11 cellular contexts compared by ENCODE assay signal in the genomic region with DNA sequence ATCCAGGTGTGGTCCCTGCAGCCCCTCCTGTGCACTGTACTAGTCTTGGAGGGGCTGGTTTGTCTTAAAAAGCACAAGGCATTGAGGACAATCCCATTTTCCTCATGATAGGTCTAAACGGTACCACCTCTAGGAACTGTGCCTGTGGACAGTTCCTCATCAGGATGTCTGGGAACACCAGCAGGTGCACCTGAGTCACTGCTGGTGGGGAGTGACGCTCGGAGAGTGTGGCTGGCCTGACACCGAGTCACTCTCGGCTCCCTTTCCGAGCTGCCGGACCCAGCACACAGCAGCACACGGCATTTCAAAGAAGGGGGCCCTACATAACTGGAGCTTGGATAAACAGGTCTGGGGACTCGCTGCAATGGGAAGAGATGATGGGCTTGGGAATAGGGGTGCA.
"Had no signal": no experiment of that assay in that cellular context is flagged by ENCODE, and none has a peak within 500 bp of the region (broad histone marks: within the 10 kb centered on the region; RNA-seq: fewer than 3 reads in every experiment).

No MANE protein-coding gene starts in this region.

- H3K27ac ChIP-seq: ovary had no signal

- H3K4me1 Mint-ChIP-seq: activated CD4-positive, alpha-beta T cell treated with anti-CD3 and anti-CD28 coated beads, Interleukin-2, amount 10 ng/mL, durations not matched to agents 7 days and 5 days; activated naive CD4-positive, alpha-beta T cell treated with anti-CD3 and anti-CD28 coated beads, Interleukin-2, amount 50 U/mL, for 24 hours; stimulated activated effector memory CD8-positive, alpha-beta T cell treated with anti-CD3 and anti-CD28 coated beads, Interleukin-12 subunit alpha, Interleukin-12 subunit beta, amount 100 ng/mL, for 72 hours had no signal

- DNase-seq: activated CD4-positive, alpha-beta T cell treated with anti-CD3 and anti-CD28 coated beads, Interleukin-2, amount 10 ng/mL, durations not matched to agents 7 days and 5 days; activated CD4-positive, CD25-positive, alpha-beta regulatory T cell; amniotic stem cell; caudate nucleus; foreskin fibroblast; ovary; stimulated activated CD4-positive, alpha-beta T cell treated with anti-CD3 and anti-CD28 coated beads, Interleukin-1b, Interleukin-23, amount 100 ng/mL, for 48 hours had no signal

- H3K27me3 Mint-ChIP-seq: activated CD4-positive, alpha-beta T cell treated with anti-CD3 and anti-CD28 coated beads, Interleukin-2, amount 10 ng/mL, durations not matched to agents 7 days and 5 days; activated naive CD4-positive, alpha-beta T cell treated with anti-CD3 and anti-CD28 coated beads, Interleukin-2, amount 50 U/mL, for 24 hours had no signal

- H3K4me3 ChIP-seq: ovary had no signal

- H3K27me3 ChIP-seq: ovary had no signal

- H3K9me3 ChIP-seq: ovary had no signal

- H3K36me3 ChIP-seq: ovary had no signal

- H3K27ac Mint-ChIP-seq: activated CD4-positive, alpha-beta T cell treated with anti-CD3 and anti-CD28 coated beads, Interleukin-2, amount 10 ng/mL, durations not matched to agents 7 days and 5 days; activated naive CD4-positive, alpha-beta T cell treated with anti-CD3 and anti-CD28 coated beads, Interleukin-2, amount 50 U/mL, for 24 hours; activated T-helper 2 cell treated with anti-CD3 and anti-CD28 coated beads, Interferon-gamma antibody, Interleukin-2, Interleukin-4, amounts not matched to agents 10 μg/mL and 5 μg/mL and 100 μg/mL, durations not matched to agents 14 hours and 24 hours and 36 hours; stimulated activated effector memory CD8-positive, alpha-beta T cell treated with anti-CD3 and anti-CD28 coated beads, Interleukin-12 subunit alpha, Interleukin-12 subunit beta, amount 100 ng/mL, for 72 hours had no signal

- H3K9me3 Mint-ChIP-seq: activated CD4-positive, alpha-beta T cell treated with anti-CD3 and anti-CD28 coated beads, Interleukin-2, amount 10 ng/mL, durations not matched to agents 7 days and 5 days; activated naive CD4-positive, alpha-beta T cell treated with anti-CD3 and anti-CD28 coated beads, Interleukin-2, amount 50 U/mL, for 24 hours; activated T-helper 2 cell treated with anti-CD3 and anti-CD28 coated beads, Interferon-gamma antibody, Interleukin-2, Interleukin-4, amounts not matched to agents 10 μg/mL and 5 μg/mL and 100 μg/mL, durations not matched to agents 14 hours and 24 hours and 36 hours; neural crest cell; stimulated activated effector memory CD8-positive, alpha-beta T cell treated with anti-CD3 and anti-CD28 coated beads, Interleukin-12 subunit alpha, Interleukin-12 subunit beta, amount 100 ng/mL, for 72 hours had no signal

- H3K4me3 Mint-ChIP-seq: activated CD4-positive, alpha-beta T cell treated with anti-CD3 and anti-CD28 coated beads, Interleukin-2, amount 10 ng/mL, durations not matched to agents 7 days and 5 days; activated naive CD4-positive, alpha-beta T cell treated with anti-CD3 and anti-CD28 coated beads, Interleukin-2, amount 50 U/mL, for 24 hours; neural crest cell; stimulated activated effector memory CD8-positive, alpha-beta T cell treated with anti-CD3 and anti-CD28 coated beads, Interleukin-12 subunit alpha, Interleukin-12 subunit beta, amount 100 ng/mL, for 72 hours had no signal
